In genomic region chr7:6656413-6656812, GRCh38 we compare ENCODE assay signal across 28 cellular contexts.
"Had no signal": no experiment of that assay in that cellular context is flagged by ENCODE, and none has a peak within 500 bp of the region (broad histone marks: within the 10 kb centered on the region; RNA-seq: fewer than 3 reads in every experiment).

No MANE protein-coding gene starts in this region.

- H3K27me3 Mint-ChIP-seq: activated CD4-positive, alpha-beta memory T cell treated with anti-CD3 and anti-CD28 coated beads, Interleukin-2, amount 10 ng/mL, durations not matched to agents 7 days and 5 days; activated CD4-positive, alpha-beta T cell treated with anti-CD3 and anti-CD28 coated beads for 36 hours; activated naive CD8-positive, alpha-beta T cell treated with anti-CD3 and anti-CD28 coated beads, Interleukin-2, amount 10 ng/mL, durations not matched to agents 7 days and 5 days; activated T-helper 17 cell treated with anti-CD3 and anti-CD28 coated beads, Interleukin-2, amount 50 U/mL, for 72 hours had no signal

- H3K4me1 Mint-ChIP-seq: activated B cell treated with CpG ODN at 0.5 μM for 24 hours; activated CD4-positive, alpha-beta memory T cell treated with anti-CD3 and anti-CD28 coated beads, Interleukin-2, amount 10 ng/mL, durations not matched to agents 7 days and 5 days; activated T-helper 17 cell treated with anti-CD3 and anti-CD28 coated beads, Interleukin-2, amount 50 U/mL, for 72 hours had no signal

- H3K4me1 ChIP-seq: adrenal gland had no signal

- ATAC-seq: activated CD4-positive, alpha-beta T cell treated with anti-CD3 and anti-CD28 coated beads for 36 hours; activated T-helper 17 cell treated with anti-CD3 and anti-CD28 coated beads, Interleukin-2, amount 50 U/mL, for 72 hours; T-helper 17 cell had no signal

- H3K9me3 ChIP-seq: adrenal gland, MG63 had no signal

- DNase-seq: activated B cell treated with CpG ODN at 0.5 μM for 24 hours; activated CD4-positive, alpha-beta memory T cell treated with anti-CD3 and anti-CD28 coated beads, Interleukin-2, amount 10 ng/mL, durations not matched to agents 7 days and 5 days; activated CD4-positive, alpha-beta T cell treated with anti-CD3 and anti-CD28 coated beads for 36 hours; activated CD4-positive, alpha-beta T cell treated with anti-CD3 and anti-CD28 coated beads, Interleukin-2, amount 50 U/mL, for 1 hour; activated gamma-delta T cell; activated naive CD4-positive, alpha-beta T cell treated with anti-CD3 and anti-CD28 coated beads for 36 hours; activated naive CD8-positive, alpha-beta T cell treated with anti-CD3 and anti-CD28 coated beads, Interleukin-2, amount 10 ng/mL, durations not matched to agents 7 days and 5 days; activated T-cell treated with anti-CD3 and anti-CD28 coated beads for 4 hours; activated T-cell treated with anti-CD3 and anti-CD28 coated beads, Interleukin-2, amount 50 U/mL, for 48 hours; anterior cingulate cortex; caudate nucleus; MG63; MV-4-11; NCI-H1092 treated with DMSO at 0.1 percent for 48 hours; NCI-H1417 treated with DMSO at 0.1 percent for 48 hours; NCI-H1694; NCI-H2029; NCI-H2107; NCI-H2171 treated with DMSO at 0.1 percent for 48 hours; NCI-H345; NCI-H510A; NCI-H526 treated with DMSO at 0.1 percent for 48 hours; NCI-H82; SIG-M5; T-helper 17 cell; T-helper 9 cell had no signal

- H3K9me3 Mint-ChIP-seq: activated B cell treated with CpG ODN at 0.5 μM for 24 hours; activated naive CD4-positive, alpha-beta T cell treated with anti-CD3 and anti-CD28 coated beads for 36 hours; activated T-helper 17 cell treated with anti-CD3 and anti-CD28 coated beads, Interleukin-2, amount 50 U/mL, for 72 hours had no signal

- H3K27ac ChIP-seq: adrenal gland had no signal

- H3K27me3 ChIP-seq: adrenal gland, MG63 had no signal

- H3K4me3 ChIP-seq: adrenal gland, MG63 had no signal

- H3K4me3 Mint-ChIP-seq: activated B cell treated with CpG ODN at 0.5 μM for 24 hours; activated CD4-positive, alpha-beta memory T cell treated with anti-CD3 and anti-CD28 coated beads, Interleukin-2, amount 10 ng/mL, durations not matched to agents 7 days and 5 days; activated CD4-positive, alpha-beta T cell treated with anti-CD3 and anti-CD28 coated beads for 36 hours; activated naive CD4-positive, alpha-beta T cell treated with anti-CD3 and anti-CD28 coated beads for 36 hours; activated naive CD8-positive, alpha-beta T cell treated with anti-CD3 and anti-CD28 coated beads, Interleukin-2, amount 10 ng/mL, durations not matched to agents 7 days and 5 days; activated T-helper 17 cell treated with anti-CD3 and anti-CD28 coated beads, Interleukin-2, amount 50 U/mL, for 72 hours; T-helper 17 cell had no signal

- H3K27ac Mint-ChIP-seq: activated B cell treated with CpG ODN at 0.5 μM for 24 hours; activated CD4-positive, alpha-beta memory T cell treated with anti-CD3 and anti-CD28 coated beads, Interleukin-2, amount 10 ng/mL, durations not matched to agents 7 days and 5 days; activated CD4-positive, alpha-beta T cell treated with anti-CD3 and anti-CD28 coated beads for 36 hours; activated naive CD4-positive, alpha-beta T cell treated with anti-CD3 and anti-CD28 coated beads for 36 hours; activated naive CD8-positive, alpha-beta T cell treated with anti-CD3 and anti-CD28 coated beads, Interleukin-2, amount 10 ng/mL, durations not matched to agents 7 days and 5 days; activated T-helper 17 cell treated with anti-CD3 and anti-CD28 coated beads, Interleukin-2, amount 50 U/mL, for 72 hours; T-helper 17 cell had no signal
